ENCODE assay signal across 26 cellular contexts in genomic region chr4:7017446-7018048, GRCh38. TPM values are rescaled to one million over a fixed set of nuclear protein-coding genes. Genes with fewer than 3 reads are reported as not detected.
DNase-seq lines count a peak whose midpoint lies in the region; ATAC-seq, FAIRE-seq and TF ChIP-seq lines count a peak whose summit lies in the region.
"Had no signal": no experiment of that assay in that cellular context is flagged by ENCODE, and none has a peak within 500 bp of the region (broad histone marks: within the 10 kb centered on the region; RNA-seq: fewer than 3 reads in every experiment).

No MANE protein-coding gene starts in this region.

- DNase-seq in activated naive CD4-positive, alpha-beta T cell treated with anti-CD3 and anti-CD28 coated beads for 36 hours = no peak
- DNase-seq in HAP-1 (ENCODE audit: low spot score in 2 of 2) (no peak), frontal cortex (ENCODE audit: low spot score in 2 of 2) (no peak), glomerular visceral epithelial cell (ENCODE audit: extremely low spot score) (no peak)
- DNase-seq: activated CD4-positive, alpha-beta T cell treated with anti-CD3 and anti-CD28 coated beads for 48 hours; activated CD8-positive, alpha-beta memory T cell treated with anti-CD3 and anti-CD28 coated beads, Interleukin-2, amount 10 ng/mL, durations not matched to agents 7 days and 5 days; activated naive CD4-positive, alpha-beta T cell treated with anti-CD3 and anti-CD28 coated beads, Interleukin-2, amount 50 U/mL, for 16 hours; AML-193; CD8-positive, alpha-beta T cell; central memory CD4-positive, alpha-beta T cell; endodermal cell; ovary; retina; SIG-M5; stimulated activated naive CD4-positive, alpha-beta T cell treated with Interleukin-2 at 50 U/mL for 16 hours; testis had no signal

- in situ Hi-C loops in HAP-1 (cut with MboI; ENCODE audit: low sequenced_read_pairs) = no loop called here

- WGBS in liver = 95% methylated on average over 6 of the region's 6 CpGs

- H3K4me3 ChIP-seq in liver (ENCODE audit: low read depth in 1 of 3, low read length in 3 of 3) (no peak overlapping the region), HAP-1 (no peak overlapping the region)
- H3K4me3 ChIP-seq: lung, ovary, skin epidermis, testis had no signal

- peaks cover 9% of the 10 kb centered on the region for H3K36me3 Mint-ChIP-seq in activated naive CD4-positive, alpha-beta T cell treated with anti-CD3 and anti-CD28 coated beads, Interleukin-2, amount 50 U/mL, for 24 hours
- peaks cover 23% of the 10 kb centered on the region for H3K36me3 Mint-ChIP-seq in activated naive CD4-positive, alpha-beta T cell treated with anti-CD3 and anti-CD28 coated beads for 36 hours (ENCODE audit: low read depth)
- peaks cover 57% of the 10 kb centered on the region for H3K36me3 Mint-ChIP-seq in brain

- no peak for TF ChIP-seq RAD21 in liver (IDR thresholded peaks at IDR 0.05)

- intact Hi-C loops in activated naive CD4-positive, alpha-beta T cell treated with anti-CD3 and anti-CD28 coated beads for 36 hours (cut with micrococcal nuclease) = no loop called here

- no peak for FAIRE-seq in frontal cortex (lab: Jason Lieb, UNC)
- FAIRE-seq: astrocyte had no signal

- H3K27ac Mint-ChIP-seq in activated naive CD4-positive, alpha-beta T cell treated with anti-CD3 and anti-CD28 coated beads, Interleukin-2, amount 50 U/mL, for 24 hours = peak overlapping the region; percentile 82
- no peak overlapping the region for H3K27ac Mint-ChIP-seq in activated naive CD4-positive, alpha-beta T cell treated with anti-CD3 and anti-CD28 coated beads for 36 hours
- peak overlapping the region in 4 of 5 experiments; percentile 21 to 87 (median 45) for H3K27ac Mint-ChIP-seq in brain
- H3K27ac Mint-ChIP-seq: activated CD8-positive, alpha-beta memory T cell treated with anti-CD3 and anti-CD28 coated beads, Interleukin-2, amount 10 ng/mL, durations not matched to agents 7 days and 5 days; CD8-positive, alpha-beta T cell; dendritic cell treated with granulocyte-macrophage colony-stimulating factor and Interleukin-4, amounts not matched to agents 40 ng/mL and 50 ng/mL, for 4 days; endodermal cell; natural killer cell treated with Interleukin-12 subunit alpha and Interleukin-12 subunit beta and Interleukin-15 and Interleukin-18, amount 100 ng/mL, for 72 hours had no signal

- H3K36me3 ChIP-seq in liver (ENCODE audit: control insufficient read depth in 4 of 4, insufficient read depth in 3 of 4, low read depth in 1 of 4, low read length in 3 of 4) (peaks cover 3 to 27% (median 15%) of the 10 kb centered on the region in 4 donors), HAP-1 (replicated peaks) (peaks cover 67% of the 10 kb centered on the region)
- H3K36me3 ChIP-seq: ovary had no signal

- no peaks in the 10 kb centered on the region for H3K27me3 Mint-ChIP-seq in activated naive CD4-positive, alpha-beta T cell treated with anti-CD3 and anti-CD28 coated beads, Interleukin-2, amount 50 U/mL, for 24 hours
- H3K27me3 Mint-ChIP-seq in activated naive CD4-positive, alpha-beta T cell treated with anti-CD3 and anti-CD28 coated beads for 36 hours (ENCODE audit: low read depth) = no peaks in the 10 kb centered on the region
- peaks cover 4% of the 10 kb centered on the region for H3K27me3 Mint-ChIP-seq in brain
- H3K27me3 Mint-ChIP-seq: activated CD8-positive, alpha-beta memory T cell treated with anti-CD3 and anti-CD28 coated beads, Interleukin-2, amount 10 ng/mL, durations not matched to agents 7 days and 5 days; dendritic cell treated with granulocyte-macrophage colony-stimulating factor and Interleukin-4, amounts not matched to agents 40 ng/mL and 50 ng/mL, for 4 days; natural killer cell treated with Interleukin-12 subunit alpha and Interleukin-12 subunit beta and Interleukin-15 and Interleukin-18, amount 100 ng/mL, for 72 hours had no signal

- H3K4me1 Mint-ChIP-seq in activated naive CD4-positive, alpha-beta T cell treated with anti-CD3 and anti-CD28 coated beads, Interleukin-2, amount 50 U/mL, for 24 hours = no peaks in the 10 kb centered on the region
- peaks cover 2% of the 10 kb centered on the region for H3K4me1 Mint-ChIP-seq in activated naive CD4-positive, alpha-beta T cell treated with anti-CD3 and anti-CD28 coated beads for 36 hours (ENCODE audit: low read depth)
- H3K4me1 Mint-ChIP-seq in brain = no peaks in the 10 kb centered on the region

- no peak overlapping the region for H3K4me3 Mint-ChIP-seq in activated naive CD4-positive, alpha-beta T cell treated with anti-CD3 and anti-CD28 coated beads, Interleukin-2, amount 50 U/mL, for 24 hours
- H3K4me3 Mint-ChIP-seq in activated naive CD4-positive, alpha-beta T cell treated with anti-CD3 and anti-CD28 coated beads for 36 hours = no peak overlapping the region
- no peak overlapping the region for H3K4me3 Mint-ChIP-seq in brain
- H3K4me3 Mint-ChIP-seq: activated CD8-positive, alpha-beta memory T cell treated with anti-CD3 and anti-CD28 coated beads, Interleukin-2, amount 10 ng/mL, durations not matched to agents 7 days and 5 days; CD8-positive, alpha-beta T cell; dendritic cell treated with granulocyte-macrophage colony-stimulating factor and Interleukin-4, amounts not matched to agents 40 ng/mL and 50 ng/mL, for 4 days; endodermal cell; natural killer cell treated with Interleukin-12 subunit alpha and Interleukin-12 subunit beta and Interleukin-15 and Interleukin-18, amount 100 ng/mL, for 72 hours had no signal

- H3K4me1 ChIP-seq in liver (ENCODE audit: control insufficient read depth in 4 of 4, insufficient read depth in 4 of 4, low read length in 3 of 4) (peaks cover 10 to 28% (median 16%) of the 10 kb centered on the region in 4 donors), HAP-1 (no peaks in the 10 kb centered on the region)
- H3K4me1 ChIP-seq: testis had no signal

- H3K9me3 ChIP-seq in liver (ENCODE audit: control insufficient read depth in 4 of 4, low read length in 3 of 4) = no peaks in the 10 kb centered on the region
- no peaks in the 10 kb centered on the region for H3K9me3 ChIP-seq in HAP-1
- H3K9me3 ChIP-seq: ovary, testis had no signal

- ATAC-seq in GM18909 (IDR thresholded peaks at IDR 0.05; ENCODE audit: poor library complexity, unreplicated experiment) = no peak
- ATAC-seq: activated CD8-positive, alpha-beta memory T cell treated with anti-CD3 and anti-CD28 coated beads, Interleukin-2, amount 10 ng/mL, durations not matched to agents 7 days and 5 days; CD8-positive, alpha-beta T cell; Panc1 had no signal

- peak overlapping the region; percentile 71 to 88 for H3K27ac ChIP-seq in liver (ENCODE audit: low read depth in 1 of 2, low read length in 2 of 2)
- H3K27ac ChIP-seq: ovary, skin epidermis, testis had no signal

- H3K27me3 ChIP-seq in liver (ENCODE audit: control insufficient read depth in 4 of 4, insufficient read depth in 4 of 4, low read length in 3 of 4) (no peaks in the 10 kb centered on the region), HAP-1 (ENCODE audit: low read depth) (no peaks in the 10 kb centered on the region)
- H3K27me3 ChIP-seq: ovary, testis had no signal

- CTCF ChIA-PET in activated naive CD4-positive, alpha-beta T cell treated with anti-CD3 and anti-CD28 coated beads for 36 hours (lab: Charles Lee) = interaction anchor here (0.6 to 1.5 kb wide), 2 partner anchors 12 to 85 kb away, joined by 3 read pairs; no protein-coding TSS in a partner anchor

- H3K9ac ChIP-seq in liver (ENCODE audit: low read depth in 1 of 2, low read length in 2 of 2) = no peak overlapping the region

- H3K9me3 Mint-ChIP-seq in activated naive CD4-positive, alpha-beta T cell treated with anti-CD3 and anti-CD28 coated beads, Interleukin-2, amount 50 U/mL, for 24 hours = no peaks in the 10 kb centered on the region
- H3K9me3 Mint-ChIP-seq in activated naive CD4-positive, alpha-beta T cell treated with anti-CD3 and anti-CD28 coated beads for 36 hours = no peaks in the 10 kb centered on the region
- no peaks in the 10 kb centered on the region for H3K9me3 Mint-ChIP-seq in brain
- H3K9me3 Mint-ChIP-seq: CD8-positive, alpha-beta T cell; dendritic cell treated with granulocyte-macrophage colony-stimulating factor and Interleukin-4, amounts not matched to agents 40 ng/mL and 50 ng/mL, for 4 days; endodermal cell; natural killer cell treated with Interleukin-12 subunit alpha and Interleukin-12 subunit beta and Interleukin-15 and Interleukin-18, amount 100 ng/mL, for 72 hours had no signal

- no peak for TF ChIP-seq CTCF in brain (conservative IDR thresholded peaks at IDR 0.05)
- no peak for TF ChIP-seq CTCF in liver (IDR thresholded peaks at IDR 0.05; ENCODE audit: low read depth, low read length, missing input control)

TF ChIP-seq in liver, 16 proteins besides CTCF, POLR2A, EP300 and RAD21 (continues in another document):
- TF ChIP-seq JUND (IDR thresholded peaks at IDR 0.05) (no peak), EGR1 (IDR thresholded peaks at IDR 0.05; ENCODE audit: low read depth in 2 of 2) (no peak), GABPA (IDR thresholded peaks at IDR 0.05 in 1 of 2, conservative IDR thresholded peaks at IDR 0.05 in 1 of 2) (no peak), ZBTB33 (IDR thresholded peaks at IDR 0.05) (no peak), RXRA (IDR thresholded peaks at IDR 0.05) (no peak)

RNA-seq across cellular contexts. Expression of gene TADA2B, which starts 25.6 kb away (rescaled TPM):
- 1 to 10 TPM; 8.2 to 9.9 TPM for total RNA-seq in activated naive CD4-positive, alpha-beta T cell treated with anti-CD3 and anti-CD28 coated beads for 36 hours
- polyA plus RNA-seq in brain (ENCODE audit: insufficient read depth, low read depth, low replicate concordance) (14.1 TPM), liver (10 to 100 TPM in 1 of 2 donors, 1 to 10 TPM in 1; 3.6 to 12.5 TPM)
- total RNA-seq in liver (10 to 100 TPM; 12.8 to 13.8 TPM), frontal cortex (19.2 TPM)

RNA-seq across cellular contexts. Expression of gene GRPEL1, which starts 50.3 kb away (rescaled TPM):
- total RNA-seq in activated naive CD4-positive, alpha-beta T cell treated with anti-CD3 and anti-CD28 coated beads for 36 hours = 10 to 100 TPM; 53.7 to 53.9 TPM
- polyA plus RNA-seq in brain (ENCODE audit: insufficient read depth, low read depth, low replicate concordance) = 34.2 TPM
- total RNA-seq in liver = 10 to 100 TPM in 1 of 2 donors, 1 to 10 TPM in 1; 9.8 to 35.2 TPM
- polyA plus RNA-seq in liver = 10 to 100 TPM; 45.2 to 98.1 TPM
- total RNA-seq in frontal cortex = 15.1 TPM
